19 cellular contexts compared by ENCODE assay signal in genomic region chr11:35478411-35479139, GRCh38. TPM values are rescaled to one million over a fixed set of nuclear protein-coding genes. Genes with fewer than 3 reads are reported as not detected.
DNase-seq lines count a peak whose midpoint lies in the region; ATAC-seq, FAIRE-seq and TF ChIP-seq lines count a peak whose summit lies in the region.
"Had no signal": no experiment of that assay in that cellular context is flagged by ENCODE, and none has a peak within 500 bp of the region (broad histone marks: within the 10 kb centered on the region; RNA-seq: fewer than 3 reads in every experiment).

No MANE protein-coding gene starts in this region.

- no peak overlapping the region for H3K9ac ChIP-seq in liver (ENCODE audit: low read depth in 1 of 2, low read length in 2 of 2)
- H3K9ac ChIP-seq in HepG2 (ENCODE audit: insufficient read depth, low read depth, low read length) = no peak overlapping the region

- no peak overlapping the region for H3K4me2 ChIP-seq in HepG2 (ENCODE audit: low read depth, low read length)

- H3K9me3 Mint-ChIP-seq in nephron = peaks cover 19% of the 10 kb centered on the region
- H3K9me3 Mint-ChIP-seq in CD8-positive, alpha-beta T cell = peaks cover 13% of the 10 kb centered on the region

- H3K4me3 ChIP-seq in liver (ENCODE audit: low read depth in 1 of 3, low read length in 3 of 3) (no peak overlapping the region), HepG2 (replicated peaks in 1 of 3; ENCODE audit: insufficient read depth in 1 of 3, low read depth in 2 of 3, low read length in 3 of 3) (no peak overlapping the region), prostate gland (no peak overlapping the region)
- no peak overlapping the region for H3K4me3 ChIP-seq in CD8-positive, alpha-beta T cell (ENCODE audit: low read depth, low read length)
- H3K4me3 ChIP-seq: gastrocnemius medialis, upper lobe of left lung had no signal

- no peak for FAIRE-seq in HepG2 (lab: Jason Lieb, UNC)
- FAIRE-seq: GM19239, HTR-8/SVneo, islet of Langerhans had no signal

- TF ChIP-seq EP300 in HepG2 (IDR thresholded peaks at IDR 0.05; ENCODE audit: low read depth in 2 of 2, low read length in 2 of 2) = no peak
- TF ChIP-seq EP300 in HepG2 (CRISPR knock-in tag; IDR thresholded peaks at IDR 0.05; ENCODE audit: borderline replicate concordance) = no peak

- WGBS in liver = 42% methylated on average over 7 of the region's 7 CpGs
- WGBS in HepG2 (ENCODE audit: low lambda C conversion rate) = 7% methylated on average over 7 of the region's 7 CpGs
- WGBS in prostate gland = 39% methylated on average over 7 of the region's 7 CpGs

- ATAC-seq in HepG2 = no peak
- ATAC-seq in CD8-positive, alpha-beta T cell = no peak
- ATAC-seq: gastrocnemius medialis had no signal

- POLR2A ChIA-PET in HepG2 (lab: Yijun Ruan, JAX) = no interaction called here
- POLR2A ChIA-PET in CD8-positive, alpha-beta T cell (lab: Charles Lee) = no interaction called here

- BruUV-seq in HepG2 (replicated peaks; lab: Mats Ljungman, UMichigan) = no TSS peak

- TF ChIP-seq CTCF in liver (IDR thresholded peaks at IDR 0.05; ENCODE audit: low read depth, low read length, missing input control) (no peak), HepG2 (CRISPR knock-in tag; IDR thresholded peaks at IDR 0.05) (no peak), nephron (IDR thresholded peaks at IDR 0.05; ENCODE audit: unreplicated experiment in 3 of 3) (no peak), prostate gland (IDR thresholded peaks at IDR 0.05) (no peak)
- TF ChIP-seq CTCF in CD8-positive, alpha-beta T cell (IDR thresholded peaks at IDR 0.05) = no peak

- no peak for TF ChIP-seq POLR2A in HepG2 (IDR thresholded peaks at IDR 0.05; ENCODE audit: insufficient read depth in 1 of 2, low read depth in 2 of 2, low read length in 2 of 2)
- TF ChIP-seq POLR2A in prostate gland (IDR thresholded peaks at IDR 0.05) = no peak

- in situ Hi-C loops in HepG2 (cut with HindIII; ENCODE audit: extremely low pct_ligation_motif_present, low pct_unique_long_range_greater_than_20kb) = loop anchor here (25.0 kb wide), 1 partner anchor 784 kb away; no protein-coding TSS in a partner anchor

- no peak overlapping the region for H3K4me3 Mint-ChIP-seq in nephron
- no peak overlapping the region for H3K4me3 Mint-ChIP-seq in CD8-positive, alpha-beta T cell
- H3K4me3 Mint-ChIP-seq: activated naive CD4-positive, alpha-beta T cell treated with anti-CD3 and anti-CD28 coated beads, Interleukin-2, amount 10 ng/mL, durations not matched to agents 7 days and 5 days had no signal

- no peaks in the 10 kb centered on the region for H3K36me3 ChIP-seq in liver (ENCODE audit: control insufficient read depth in 4 of 4, insufficient read depth in 3 of 4, low read depth in 1 of 4, low read length in 3 of 4)
- no peaks in the 10 kb centered on the region for H3K36me3 ChIP-seq in HepG2 (replicated peaks in 1 of 2; ENCODE audit: control insufficient read depth in 1 of 2, insufficient read depth in 2 of 2, low read length in 2 of 2)
- H3K36me3 ChIP-seq in prostate gland = no peaks in the 10 kb centered on the region
- no peaks in the 10 kb centered on the region for H3K36me3 ChIP-seq in CD8-positive, alpha-beta T cell (ENCODE audit: insufficient read depth, low read length)
- H3K36me3 ChIP-seq: gastrocnemius medialis, upper lobe of left lung had no signal

- H3K4me1 ChIP-seq in liver (ENCODE audit: control insufficient read depth in 4 of 4, insufficient read depth in 4 of 4, low read length in 3 of 4) (peaks cover 0 to 2% (median 0%) of the 10 kb centered on the region in 4 donors), HepG2 (ENCODE audit: insufficient read depth, low read length) (no peaks in the 10 kb centered on the region), prostate gland (replicated peaks) (no peaks in the 10 kb centered on the region)
- no peaks in the 10 kb centered on the region for H3K4me1 ChIP-seq in CD8-positive, alpha-beta T cell (ENCODE audit: insufficient read depth, low read length)
- H3K4me1 ChIP-seq: gastrocnemius medialis had no signal

- DNase-seq in HepG2 (ENCODE audit: low spot score) (no peak), epidermal melanocyte (ENCODE audit: insufficient read length, low spot score) (peak; percentile 37), posterior vena cava (ENCODE audit: low spot score) (no peak), prostate gland (ENCODE audit: low spot score) (no peak)
- DNase-seq in stimulated activated CD4-positive, alpha-beta T cell treated with anti-CD3 and anti-CD28 coated beads, Interleukin-12 subunit alpha, Interleukin-12 subunit beta, amount 100 ng/mL, for 4 hours = no peak
- no peak for DNase-seq in CD8-positive, alpha-beta T cell
- DNase-seq: activated CD4-positive, alpha-beta T cell treated with anti-CD3 and anti-CD28 coated beads for 4 hours; activated naive CD4-positive, alpha-beta T cell treated with anti-CD3 and anti-CD28 coated beads, Interleukin-2, amount 10 ng/mL, durations not matched to agents 7 days and 5 days; gastrocnemius medialis; NCI-H2081; SHP77 treated with DMSO at 0.1 percent for 48 hours; stimulated activated CD4-positive, alpha-beta T cell treated with anti-CD3 and anti-CD28 coated beads, Interleukin-2, amount 100 ng/mL, for 24 hours; upper lobe of left lung had no signal

- TF ChIP-seq RAD21 in liver (IDR thresholded peaks at IDR 0.05) = no peak
- TF ChIP-seq RAD21 in HepG2 (CRISPR knock-in tag; IDR thresholded peaks at IDR 0.05) = no peak

- CTCF ChIA-PET in HepG2 (lab: Yijun Ruan, JAX; ENCODE audit: low intra/inter-chr PET ratio, low total read pairs) = no interaction called here
- CTCF ChIA-PET in CD8-positive, alpha-beta T cell (lab: Charles Lee) = no interaction called here

- no peaks in the 10 kb centered on the region for H4K20me1 ChIP-seq in HepG2 (ENCODE audit: insufficient read depth, low read length)

- H3K27me3 ChIP-seq in liver (ENCODE audit: control insufficient read depth in 4 of 4, insufficient read depth in 4 of 4, low read length in 3 of 4) (no peaks in the 10 kb centered on the region), HepG2 (ENCODE audit: control insufficient read depth in 1 of 2, insufficient read depth in 2 of 2, low read length in 2 of 2) (peaks cover 1 to 22% of the 10 kb centered on the region in 2 experiments; a peak in 1 of 5 replicates), prostate gland (replicated peaks; ENCODE audit: insufficient read depth) (no peaks in the 10 kb centered on the region)
- H3K27me3 ChIP-seq in CD8-positive, alpha-beta T cell (ENCODE audit: insufficient read depth, low read length) = no peaks in the 10 kb centered on the region
- H3K27me3 ChIP-seq: upper lobe of left lung had no signal

- intact Hi-C loops in HepG2 (cut with micrococcal nuclease; ENCODE audit: unreplicated experiment) = no loop called here
- intact Hi-C loops in posterior vena cava (cut with DNase I) = no loop called here
- intact Hi-C loops in prostate gland (cut with DNase I) = no loop called here
- intact Hi-C loops in CD8-positive, alpha-beta T cell (cut with DNase I, micrococcal nuclease) = no loop called here

- peaks cover 0 to 6% (median 2%) of the 10 kb centered on the region in 4 donors for H3K9me3 ChIP-seq in liver (ENCODE audit: control insufficient read depth in 4 of 4, low read length in 3 of 4)
- H3K9me3 ChIP-seq in HepG2 (ENCODE audit: low read length) = no peaks in the 10 kb centered on the region
- H3K9me3 ChIP-seq in prostate gland = no peaks in the 10 kb centered on the region
- no peaks in the 10 kb centered on the region for H3K9me3 ChIP-seq in CD8-positive, alpha-beta T cell (ENCODE audit: low read length)
- H3K9me3 ChIP-seq: gastrocnemius medialis had no signal

- no peaks in the 10 kb centered on the region for H3K79me2 ChIP-seq in HepG2 (ENCODE audit: insufficient read depth, low read length)

- peaks cover 30% of the 10 kb centered on the region for H3K4me1 Mint-ChIP-seq in nephron
- no peaks in the 10 kb centered on the region for H3K4me1 Mint-ChIP-seq in CD8-positive, alpha-beta T cell (ENCODE audit: low read depth)

- H3K27ac ChIP-seq in liver (ENCODE audit: low read depth in 1 of 2, low read length in 2 of 2) (no peak overlapping the region), HepG2 (ENCODE audit: extremely low read length, insufficient read depth, low read length) (no peak overlapping the region), prostate gland (no peak overlapping the region)
- H3K27ac ChIP-seq in CD8-positive, alpha-beta T cell (ENCODE audit: low read depth, low read length) = no peak overlapping the region
- H3K27ac ChIP-seq: gastrocnemius medialis, upper lobe of left lung had no signal

- peak overlapping the region in 2 of 3 experiments; percentile 51 to 72 for H3K27ac Mint-ChIP-seq in nephron
- no peak overlapping the region for H3K27ac Mint-ChIP-seq in CD8-positive, alpha-beta T cell
- H3K27ac Mint-ChIP-seq: activated naive CD4-positive, alpha-beta T cell treated with anti-CD3 and anti-CD28 coated beads, Interleukin-2, amount 10 ng/mL, durations not matched to agents 7 days and 5 days had no signal

- peaks cover 14% of the 10 kb centered on the region for H3K36me3 Mint-ChIP-seq in nephron (ENCODE audit: low read depth)
- no peaks in the 10 kb centered on the region for H3K36me3 Mint-ChIP-seq in CD8-positive, alpha-beta T cell
- H3K36me3 Mint-ChIP-seq: activated naive CD4-positive, alpha-beta T cell treated with anti-CD3 and anti-CD28 coated beads, Interleukin-2, amount 10 ng/mL, durations not matched to agents 7 days and 5 days had no signal

- H2AFZ ChIP-seq in HepG2 (ENCODE audit: low read length) = no peak overlapping the region

- H3K27me3 Mint-ChIP-seq in nephron (ENCODE audit: low read depth) = peaks cover 3% of the 10 kb centered on the region
- peaks cover 50% of the 10 kb centered on the region for H3K27me3 Mint-ChIP-seq in CD8-positive, alpha-beta T cell (ENCODE audit: low read depth)

RNA-seq across cellular contexts. Expression of gene PAMR1, which starts 46.8 kb away (rescaled TPM):
- total RNA-seq in liver (1 to 10 TPM; 3.6 to 5.0 TPM), HepG2 (2016; rRNA removed; fragmentation: Illumina TruSeq; extraction: Trizol) (not detected in 2 replicates), posterior vena cava (10 to 100 TPM; 13.0 to 15.2 TPM), prostate gland (1 to 10 TPM; 2.5 to 6.5 TPM)
- polyA plus RNA-seq in liver (1 to 10 TPM; 2.0 to 2.1 TPM), HepG2 (2011; rRNA removed) (not detected in 2 replicates)
- not detected in 2 replicates for total RNA-seq in HepG2 (2016; cell fraction: cytosol; rRNA removed; fragmentation: Illumina TruSeq; extraction: Trizol; ENCODE audit: low read depth)
- total RNA-seq in HepG2 (2016; cell fraction: insoluble cytoplasmic fraction; rRNA removed; fragmentation: Illumina TruSeq; extraction: Trizol) = not detected in 2 replicates
- not detected in 2 replicates for total RNA-seq in HepG2 (2016; cell fraction: membrane; rRNA removed; fragmentation: Illumina TruSeq; extraction: Trizol)
- total RNA-seq in HepG2 (2016; cell fraction: nucleus; rRNA removed; fragmentation: Illumina TruSeq; extraction: Trizol) = not detected in 2 replicates
- polyA plus RNA-seq in HepG2 (2011; cell fraction: cytosol; rRNA removed) = not detected in 2 replicates
- polyA plus RNA-seq in HepG2 (2011; cell fraction: nucleus; rRNA removed) = not detected in 2 replicates
- not detected in 2 replicates for polyA plus RNA-seq in HepG2 (2012)
- polyA plus RNA-seq in HepG2 (2016; cell fraction: cytosol; fragmentation: Illumina TruSeq; extraction: Trizol; ENCODE audit: low read depth) = not detected in 2 replicates
- polyA plus RNA-seq in HepG2 (2016; cell fraction: insoluble cytoplasmic fraction; fragmentation: Illumina TruSeq; extraction: Trizol; ENCODE audit: low read depth) = not detected in 2 replicates
- polyA plus RNA-seq in HepG2 (2016; cell fraction: membrane; fragmentation: Illumina TruSeq; extraction: Trizol; ENCODE audit: low read depth) = not detected in 2 replicates
- not detected in 2 replicates for polyA plus RNA-seq in HepG2 (2016; cell fraction: nucleus; fragmentation: Illumina TruSeq; extraction: Trizol; ENCODE audit: insufficient read depth, low read depth)
- polyA minus RNA-seq in HepG2 (2011; rRNA and poly(A)+ RNA removed; ENCODE audit: low replicate concordance) = not detected in 2 replicates
- polyA minus RNA-seq in HepG2 (2011; cell fraction: cytosol; rRNA and poly(A)+ RNA removed) = not detected in 2 replicates
- not detected in 2 replicates for polyA minus RNA-seq in HepG2 (2011; cell fraction: nucleus; rRNA and poly(A)+ RNA removed)
- total RNA-seq in CD8-positive, alpha-beta T cell = not detected

RNA-seq across cellular contexts. Expression of gene SLC1A2, which starts 59.2 kb away (rescaled TPM):
- total RNA-seq in liver (10 to 100 TPM in 1 of 2 donors, 1 to 10 TPM in 1; 6.4 to 15.7 TPM), HepG2 (2016; rRNA removed; fragmentation: Illumina TruSeq; extraction: Trizol) (16.5 and 23.2 TPM in 2 replicates), posterior vena cava (1 to 10 TPM; 1.9 to 2.9 TPM), prostate gland (1 to 10 TPM in 1 of 2 donors, under 1 TPM in 1; 0.82 to 1.5 TPM)
- polyA plus RNA-seq in liver (10 to 100 TPM; 11.3 to 19.5 TPM), HepG2 (2011; rRNA removed) (43.2 and 47.1 TPM in 2 replicates)
- total RNA-seq in HepG2 (2016; cell fraction: cytosol; rRNA removed; fragmentation: Illumina TruSeq; extraction: Trizol; ENCODE audit: low read depth) = 1.9 and 2.6 TPM in 2 replicates
- 16.3 and 22.3 TPM in 2 replicates for total RNA-seq in HepG2 (2016; cell fraction: insoluble cytoplasmic fraction; rRNA removed; fragmentation: Illumina TruSeq; extraction: Trizol)
- total RNA-seq in HepG2 (2016; cell fraction: membrane; rRNA removed; fragmentation: Illumina TruSeq; extraction: Trizol) = 5.3 and 5.4 TPM in 2 replicates
- 34.4 and 35.7 TPM in 2 replicates for total RNA-seq in HepG2 (2016; cell fraction: nucleus; rRNA removed; fragmentation: Illumina TruSeq; extraction: Trizol)
- 22.2 and 39.6 TPM in 2 replicates for polyA plus RNA-seq in HepG2 (2011; cell fraction: cytosol; rRNA removed)
- 29.2 and 40.9 TPM in 2 replicates for polyA plus RNA-seq in HepG2 (2011; cell fraction: nucleus; rRNA removed)
- 42.0 and 55.4 TPM in 2 replicates for polyA plus RNA-seq in HepG2 (2012)
- polyA plus RNA-seq in HepG2 (2016; cell fraction: cytosol; fragmentation: Illumina TruSeq; extraction: Trizol; ENCODE audit: low read depth) = 0.77 and 1.0 TPM in 2 replicates
- 5.4 and 6.4 TPM in 2 replicates for polyA plus RNA-seq in HepG2 (2016; cell fraction: insoluble cytoplasmic fraction; fragmentation: Illumina TruSeq; extraction: Trizol; ENCODE audit: low read depth)
- polyA plus RNA-seq in HepG2 (2016; cell fraction: membrane; fragmentation: Illumina TruSeq; extraction: Trizol; ENCODE audit: low read depth) = 1.1 and 1.5 TPM in 2 replicates
- polyA plus RNA-seq in HepG2 (2016; cell fraction: nucleus; fragmentation: Illumina TruSeq; extraction: Trizol; ENCODE audit: insufficient read depth, low read depth) = 15.3 and 15.8 TPM in 2 replicates
- polyA minus RNA-seq in HepG2 (2011; rRNA and poly(A)+ RNA removed; ENCODE audit: low replicate concordance) = 0.12 and 435 TPM in 2 replicates
- 92.0 and 179 TPM in 2 replicates for polyA minus RNA-seq in HepG2 (2011; cell fraction: cytosol; rRNA and poly(A)+ RNA removed)
- polyA minus RNA-seq in HepG2 (2011; cell fraction: nucleus; rRNA and poly(A)+ RNA removed) = 140 and 207 TPM in 2 replicates
- not detected for total RNA-seq in CD8-positive, alpha-beta T cell
- total RNA-seq: MCF 10A had no signal
